15 cellular contexts compared by ENCODE assay signal in genomic region chr22:42670921-42671709, GRCh38. TPM values are rescaled to one million over a fixed set of nuclear protein-coding genes. Genes with fewer than 3 reads are reported as not detected.
DNase-seq lines count a peak whose midpoint lies in the region; ATAC-seq and TF ChIP-seq lines count a peak whose summit lies in the region.
"Had no signal": no experiment of that assay in that cellular context is flagged by ENCODE, and none has a peak within 500 bp of the region (broad histone marks: within the 10 kb centered on the region; RNA-seq: fewer than 3 reads in every experiment).

No MANE protein-coding gene starts in this region.

- intact Hi-C loops in body of pancreas (cut with DNase I) (no loop called here), mammary epithelial cell (cut with micrococcal nuclease) (no loop called here)

- peak overlapping the region in 1 of 4 donors; percentile 44 for H3K4me3 Mint-ChIP-seq in CD4-positive, CD25-positive, alpha-beta regulatory T cell
- no peak overlapping the region for H3K4me3 Mint-ChIP-seq in neural progenitor cell

- H3K27me3 ChIP-seq in CD4-positive, CD25-positive, alpha-beta regulatory T cell (ENCODE audit: control insufficient read depth, insufficient read depth, low read length), result no peaks in the 10 kb centered on the region
- H3K27me3 ChIP-seq in body of pancreas (no peaks in the 10 kb centered on the region), neural progenitor cell (peaks cover 3% of the 10 kb centered on the region), mammary epithelial cell (ENCODE audit: insufficient read depth, low read length) (no peaks in the 10 kb centered on the region)

- in situ Hi-C loops in KBM-7 (cut with MboI; ENCODE audit: low pct_unique_long_range_greater_than_20kb, low sequenced_read_pairs), result no loop called here
- in situ Hi-C loops in mammary epithelial cell (cut with MboI; ENCODE audit: low sequenced_read_pairs in 2 of 2), result no loop called here

- no peak for TF ChIP-seq CTCF in body of pancreas (IDR thresholded peaks at IDR 0.05)
- no peak for TF ChIP-seq CTCF in neural progenitor cell (IDR thresholded peaks at IDR 0.05)
- TF ChIP-seq CTCF in mammary epithelial cell (conservative IDR thresholded peaks at IDR 0.05 in 1 of 2, IDR thresholded peaks at IDR 0.05 in 1 of 2; ENCODE audit: extremely low read depth in 1 of 2, insufficient read depth in 1 of 2, low read depth in 1 of 2, low read length in 2 of 2), result no peak

- peak in 1 of 3 donors; percentile 51 for DNase-seq in CD4-positive, CD25-positive, alpha-beta regulatory T cell
- peak; percentile 15 for DNase-seq in KBM-7
- DNase-seq in body of pancreas, result no peak
- DNase-seq in neural progenitor cell (ENCODE audit: low spot score), result no peak
- DNase-seq in mammary epithelial cell, result no peak
- no peak for DNase-seq in LoVo (ENCODE audit: low spot score)
- DNase-seq: C1 segment of cervical spinal cord, mesenchymal stem cell, PC-9, WERI-Rb-1 had no signal

- H3K79me2 ChIP-seq in neural progenitor cell (ENCODE audit: low read depth) (no peaks in the 10 kb centered on the region), mammary epithelial cell (ENCODE audit: insufficient read depth, low read length) (no peaks in the 10 kb centered on the region)

- H3F3A ChIP-seq in neural progenitor cell (ENCODE audit: low read depth), result no peaks in the 10 kb centered on the region

- H3K27ac Mint-ChIP-seq in CD4-positive, CD25-positive, alpha-beta regulatory T cell, result peak overlapping the region in 2 of 3 donors; percentile 43 to 45
- H3K27ac Mint-ChIP-seq in neural progenitor cell, result peak overlapping the region; percentile 74

- H4K20me1 ChIP-seq in neural progenitor cell (ENCODE audit: low read depth), result no peaks in the 10 kb centered on the region
- no peaks in the 10 kb centered on the region for H4K20me1 ChIP-seq in mammary epithelial cell (ENCODE audit: insufficient read depth, low read length)

- no peak overlapping the region for H3K27ac ChIP-seq in CD4-positive, CD25-positive, alpha-beta regulatory T cell (ENCODE audit: insufficient read depth, low read length, poor library complexity, severe bottlenecking)
- no peak overlapping the region for H3K27ac ChIP-seq in body of pancreas
- H3K27ac ChIP-seq in neural progenitor cell, result no peak overlapping the region
- no peak overlapping the region for H3K27ac ChIP-seq in mammary epithelial cell (ENCODE audit: insufficient read depth, low read depth, low read length)
- H3K27ac ChIP-seq: PC-9, WERI-Rb-1 had no signal

- TF ChIP-seq POLR2A in body of pancreas (IDR thresholded peaks at IDR 0.05), result no peak

- BruUV-seq in mammary epithelial cell (replicated peaks; lab: Mats Ljungman, UMichigan), result no TSS peak

- H3K27me3 Mint-ChIP-seq in CD4-positive, CD25-positive, alpha-beta regulatory T cell, result no peaks in the 10 kb centered on the region
- H3K27me3 Mint-ChIP-seq in neural progenitor cell (ENCODE audit: insufficient read depth, low read depth), result peaks cover 14% of the 10 kb centered on the region

- H2AFZ ChIP-seq in neural progenitor cell (replicated peaks) (no peak overlapping the region), mammary epithelial cell (ENCODE audit: low read depth, low read length) (no peak overlapping the region)
- H2AFZ ChIP-seq: PC-9 had no signal

- no peaks in the 10 kb centered on the region for H3K36me3 ChIP-seq in CD4-positive, CD25-positive, alpha-beta regulatory T cell (ENCODE audit: control insufficient read depth, insufficient read depth, low read length)
- H3K36me3 ChIP-seq in body of pancreas (replicated peaks in 1 of 2; ENCODE audit: insufficient read depth in 1 of 2, low read depth in 2 of 2), result no peaks in the 10 kb centered on the region
- no peaks in the 10 kb centered on the region for H3K36me3 ChIP-seq in neural progenitor cell
- H3K36me3 ChIP-seq in mammary epithelial cell (ENCODE audit: insufficient read depth, low read length), result no peaks in the 10 kb centered on the region
- H3K36me3 ChIP-seq: HAP-1, WERI-Rb-1 had no signal

- H3K36me3 Mint-ChIP-seq in CD4-positive, CD25-positive, alpha-beta regulatory T cell, result peaks cover 2% of the 10 kb centered on the region
- no peaks in the 10 kb centered on the region for H3K36me3 Mint-ChIP-seq in neural progenitor cell

- H3K9me3 ChIP-seq in CD4-positive, CD25-positive, alpha-beta regulatory T cell (ENCODE audit: control insufficient read depth in 2 of 2, low read length in 2 of 2), result no peaks in the 10 kb centered on the region
- H3K9me3 ChIP-seq in body of pancreas (no peaks in the 10 kb centered on the region), neural progenitor cell (ENCODE audit: low read depth) (no peaks in the 10 kb centered on the region), mammary epithelial cell (replicated peaks; ENCODE audit: insufficient read depth, low read length) (no peaks in the 10 kb centered on the region)
- H3K9me3 ChIP-seq: HAP-1 had no signal

- H3K4me1 ChIP-seq in CD4-positive, CD25-positive, alpha-beta regulatory T cell (ENCODE audit: control insufficient read depth, insufficient read depth, low read length, poor library complexity, severe bottlenecking), result peaks cover 3% of the 10 kb centered on the region
- H3K4me1 ChIP-seq in body of pancreas, result peaks cover 17% of the 10 kb centered on the region
- H3K4me1 ChIP-seq in neural progenitor cell, result no peaks in the 10 kb centered on the region
- no peaks in the 10 kb centered on the region for H3K4me1 ChIP-seq in mammary epithelial cell (ENCODE audit: insufficient read depth, low read length)
- H3K4me1 ChIP-seq: HAP-1 had no signal

- H3K4me2 ChIP-seq in neural progenitor cell (no peak overlapping the region), mammary epithelial cell (ENCODE audit: insufficient read depth, low read depth, low read length) (no peak overlapping the region)
- H3K4me2 ChIP-seq: PC-9 had no signal

- H3K9ac ChIP-seq in neural progenitor cell, result no peak overlapping the region
- no peak overlapping the region for H3K9ac ChIP-seq in mammary epithelial cell (ENCODE audit: insufficient read depth, low read length)

- H3K4me1 Mint-ChIP-seq in CD4-positive, CD25-positive, alpha-beta regulatory T cell, result peaks cover 5 to 19% (median 9%) of the 10 kb centered on the region in 4 donors
- peaks cover 7% of the 10 kb centered on the region for H3K4me1 Mint-ChIP-seq in neural progenitor cell

- ATAC-seq in CD4-positive, CD25-positive, alpha-beta regulatory T cell (ENCODE audit: low read depth in 2 of 2), result peak in 1 of 2 donors; percentile 59
- ATAC-seq in body of pancreas (peak; percentile 19), HG02763 (IDR thresholded peaks at IDR 0.05; ENCODE audit: unreplicated experiment) (no peak), GM19467 (IDR thresholded peaks at IDR 0.05; ENCODE audit: unreplicated experiment) (no peak)

- CTCF ChIA-PET in mammary epithelial cell (lab: Charles Lee; ENCODE audit: low non-redundant PET), result no interaction called here

- dilution Hi-C loops in mammary epithelial cell (cut with HindIII; ENCODE audit: low sequenced_read_pairs), result no loop called here

- no peak overlapping the region for H3K4me3 ChIP-seq in CD4-positive, CD25-positive, alpha-beta regulatory T cell (ENCODE audit: low read depth, low read length)
- H3K4me3 ChIP-seq in body of pancreas, result no peak overlapping the region
- H3K4me3 ChIP-seq in neural progenitor cell, result no peak overlapping the region
- no peak overlapping the region for H3K4me3 ChIP-seq in mammary epithelial cell (replicated peaks in 1 of 3; ENCODE audit: insufficient read depth in 1 of 3, low read depth in 2 of 3, low read length in 3 of 3)
- H3K4me3 ChIP-seq: coronary artery, HAP-1, PC-9 had no signal

- peaks cover 0 to 1% (median 0%) of the 10 kb centered on the region in 7 donors for H3K9me3 Mint-ChIP-seq in CD4-positive, CD25-positive, alpha-beta regulatory T cell
- H3K9me3 Mint-ChIP-seq in neural progenitor cell, result peaks cover 2% of the 10 kb centered on the region

- WGBS in body of pancreas, 2 donors, result 74 to 78% methylated on average over 18 to 19 of the region's 19 CpGs
- 91% methylated on average over 19 of the region's 19 CpGs for WGBS in mammary epithelial cell (ENCODE audit: low coverage, missing lambda C conversion rate)

RNA-seq across cellular contexts. Expression of gene CYB5R3, which starts 21.9 kb away (rescaled TPM):
- total RNA-seq in CD4-positive, CD25-positive, alpha-beta regulatory T cell, result 56.3 TPM
- 10 to 100 TPM; 46.6 to 56.3 (median 54.4) TPM for polyA plus RNA-seq in CD4-positive, CD25-positive, alpha-beta regulatory T cell
- total RNA-seq in body of pancreas, result 10 to 100 TPM; 41.8 to 50.8 TPM
- total RNA-seq in neural progenitor cell (ENCODE audit: low replicate concordance), result 21.6 and 61.5 TPM in 2 replicates
- total RNA-seq in mammary epithelial cell, result 100 to 1,000 TPM in 1 of 2 donors, 10 to 100 TPM in 1; 80.4 to 181 TPM
- polyA plus RNA-seq in mammary epithelial cell, result 125 TPM
- polyA minus RNA-seq in mammary epithelial cell, result 196 TPM

RNA-seq across cellular contexts. Expression of gene ATP5MGL, which starts 30.7 kb away (rescaled TPM):
- 4.6 TPM for total RNA-seq in CD4-positive, CD25-positive, alpha-beta regulatory T cell
- 1 to 10 TPM in 1 of 4 donors, under 1 TPM in 3; 0.67 to 1.3 (median 0.97) TPM for polyA plus RNA-seq in CD4-positive, CD25-positive, alpha-beta regulatory T cell
- total RNA-seq in body of pancreas (not detected), neural progenitor cell (ENCODE audit: low replicate concordance) (0.34 TPM in 1 of 2 replicates, not detected in the other), mammary epithelial cell (1 to 10 TPM in 1 of 2 donors, not detected in 1; 1.2 TPM)
- not detected for polyA plus RNA-seq in mammary epithelial cell
- not detected for polyA minus RNA-seq in mammary epithelial cell
- polyA plus RNA-seq: urinary bladder had no signal

RNA-seq across cellular contexts. Expression of gene A4GALT, which starts 49.6 kb away (rescaled TPM):
- total RNA-seq in CD4-positive, CD25-positive, alpha-beta regulatory T cell, result not detected
- polyA plus RNA-seq in CD4-positive, CD25-positive, alpha-beta regulatory T cell, result not detected
- total RNA-seq in body of pancreas (1 to 10 TPM; 3.1 to 6.9 TPM), neural progenitor cell (ENCODE audit: low replicate concordance) (2.6 and 17.7 TPM in 2 replicates), mammary epithelial cell (1 to 10 TPM; 2.5 to 3.0 TPM)
- polyA plus RNA-seq in mammary epithelial cell, result 3.7 TPM
- polyA minus RNA-seq in mammary epithelial cell, result 1.4 TPM

RNA-seq across cellular contexts. Expression of gene POLDIP3, which starts 56.4 kb away (rescaled TPM):
- 81.0 TPM for total RNA-seq in CD4-positive, CD25-positive, alpha-beta regulatory T cell
- 10 to 100 TPM; 63.7 to 79.7 (median 70.7) TPM for polyA plus RNA-seq in CD4-positive, CD25-positive, alpha-beta regulatory T cell
- 10 to 100 TPM; 23.1 to 30.6 TPM for total RNA-seq in body of pancreas
- 37.8 and 67.2 TPM in 2 replicates for total RNA-seq in neural progenitor cell (ENCODE audit: low replicate concordance)
- total RNA-seq in mammary epithelial cell, result 10 to 100 TPM; 21.5 to 53.6 TPM
- 33.1 TPM for polyA plus RNA-seq in mammary epithelial cell
- 50.5 TPM for polyA minus RNA-seq in mammary epithelial cell
